7 cellular contexts compared by ENCODE assay signal in the genomic region with DNA sequence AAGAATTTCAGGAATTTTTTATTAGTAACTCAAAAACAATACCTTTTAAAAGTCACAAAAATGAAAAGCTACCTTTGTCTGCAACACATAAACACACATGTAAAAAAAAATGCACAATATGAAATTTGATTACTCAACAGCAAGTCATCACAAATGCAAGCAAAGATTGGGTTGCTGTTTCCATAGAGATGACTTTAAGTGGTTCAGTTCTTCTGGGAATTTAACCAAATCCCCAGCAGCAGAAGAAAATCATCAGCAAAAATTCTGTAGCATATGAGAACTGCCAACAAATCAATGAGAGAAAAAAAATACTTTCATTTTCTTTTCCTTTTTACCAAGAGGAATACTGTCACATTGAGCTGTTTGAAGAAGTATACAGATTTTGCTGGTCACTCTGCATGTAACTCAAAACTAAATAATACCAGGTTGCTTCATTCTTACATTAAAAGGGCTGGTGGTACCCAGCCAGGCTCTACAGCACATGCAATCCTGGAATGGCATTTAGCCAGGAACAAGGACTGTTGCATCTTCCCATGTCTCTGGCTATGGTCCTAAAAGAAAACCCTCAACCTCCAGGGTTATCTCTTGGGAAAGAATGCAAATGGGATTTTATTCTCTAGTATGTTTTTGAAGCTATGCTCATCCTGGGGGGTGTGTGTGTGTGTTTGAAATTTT.
DNase-seq lines count a peak whose midpoint lies in the region; ATAC-seq, FAIRE-seq and TF ChIP-seq lines count a peak whose summit lies in the region.

No MANE protein-coding gene starts in this region.

- H3K4me1 Mint-ChIP-seq in brain: peaks cover 30% of the 10 kb centered on the region

- no peak for ATAC-seq in GM19023 (IDR thresholded peaks at IDR 0.05; ENCODE audit: unreplicated experiment)

- peak overlapping the region; percentile 67 to 94 (median 85) for H3K27ac Mint-ChIP-seq in brain

- peak; percentile 33 for FAIRE-seq in GM19239 (lab: Jason Lieb, UNC)

- DNase-seq in AG20443 (ENCODE audit: low spot score): peak; percentile 32
- DNase-seq in GM19239 (ENCODE audit: insufficient read length, low spot score): no peak
- DNase-seq in myocyte (ENCODE audit: low read depth): peak; percentile 7
- DNase-seq in stimulated activated CD4-positive, alpha-beta T cell treated with anti-CD3 and anti-CD28 coated beads, Interleukin-12 subunit alpha, Interleukin-12 subunit beta, amount 100 ng/mL, for 4 hours: no peak
- no peak for DNase-seq in NCI-H128 (lab: John Stamatoyannopoulos, UW; ENCODE audit: unreplicated experiment)

- no peaks in the 10 kb centered on the region for H3K36me3 Mint-ChIP-seq in brain

- TF ChIP-seq CTCF in brain (conservative IDR thresholded peaks at IDR 0.05): no peak

- H3K9me3 Mint-ChIP-seq in brain: peaks cover 0 to 18% (median 4%) of the 10 kb centered on the region in 5 experiments

- peak overlapping the region in 3 of 5 experiments; percentile 55 to 76 (median 69) for H3K4me3 Mint-ChIP-seq in brain

- H3K27me3 Mint-ChIP-seq in brain: no peaks in the 10 kb centered on the region

Comparison
In these comparisons a context has a peak if more than half of its experiments do, and no peak if none do; other contexts are left out.
1. DNase-seq: peak in AG20443 (single experiment) and myocyte (single experiment); none in GM19239 (single experiment), stimulated activated CD4-positive, alpha-beta T cell treated with anti-CD3 and anti-CD28 coated beads, Interleukin-12 subunit alpha, Interleukin-12 subunit beta, amount 100 ng/mL, for 4 hours (single experiment) and NCI-H128 (single experiment).